ENCODE assay signal across 8 cellular contexts in genomic region chr22:25404923-25405853, GRCh38.
DNase-seq lines count a peak whose midpoint lies in the region; ATAC-seq and TF ChIP-seq lines count a peak whose summit lies in the region.

No MANE protein-coding gene starts in this region.

- intact Hi-C loops in left cardiac atrium (cut with DNase I): loop anchor here in 1 of 2 donors (5.0 kb wide), 1 partner anchor 297 kb away; no protein-coding TSS in a partner anchor

- DNase-seq in NCI-H2227 (lab: John Stamatoyannopoulos, UW; ENCODE audit: unreplicated experiment) (peak; percentile 10), NCI-H2227 treated with DMSO at 0.1 percent for 48 hours (lab: John Stamatoyannopoulos, UW) (no peak), T follicular helper cell (ENCODE audit: low read depth) (peak; percentile 45), left cardiac atrium (peak; percentile 86), progenitor cell of endocrine pancreas (ENCODE audit: low spot score, unreplicated experiment) (peak; percentile 48)

- peaks cover 3% of the 10 kb centered on the region for H3K27me3 Mint-ChIP-seq in progenitor cell of endocrine pancreas

- H3K4me3 ChIP-seq in urinary bladder (ENCODE audit: low read depth, low read length): peak overlapping the region; percentile 89

- no peaks in the 10 kb centered on the region for H3K9me3 Mint-ChIP-seq in progenitor cell of endocrine pancreas (ENCODE audit: low read depth)

- peak; percentile 66 for ATAC-seq in HG03432 (IDR thresholded peaks at IDR 0.05; ENCODE audit: unreplicated experiment)
- peak; percentile 80 for ATAC-seq in left cardiac atrium

- WGBS in adipose tissue, 3 donors: 1% methylated on average over 79 to 118 of the region's 118 CpGs
- WGBS in urinary bladder: under 1% methylated on average over 118 of the region's 118 CpGs

- H3K4me3 Mint-ChIP-seq in progenitor cell of endocrine pancreas (ENCODE audit: low read depth): peak overlapping the region; percentile 75

- H3K36me3 Mint-ChIP-seq in progenitor cell of endocrine pancreas (ENCODE audit: insufficient read depth): no peaks in the 10 kb centered on the region

- TF ChIP-seq CTCF in progenitor cell of endocrine pancreas (IDR thresholded peaks at IDR 0.05; ENCODE audit: unreplicated experiment): no peak

- H3K27ac Mint-ChIP-seq in progenitor cell of endocrine pancreas: peak overlapping the region; percentile 49

- H3K27ac ChIP-seq in adipose tissue (ENCODE audit: low read depth, low read length): peak overlapping the region; percentile 87
- H3K27ac ChIP-seq in urinary bladder (ENCODE audit: low read depth): peak overlapping the region; percentile 91

- H3K4me1 Mint-ChIP-seq in progenitor cell of endocrine pancreas (ENCODE audit: low read depth): peaks cover 17% of the 10 kb centered on the region

- no peaks in the 10 kb centered on the region for H3K36me3 ChIP-seq in urinary bladder (ENCODE audit: insufficient read depth)

- H3K4me1 ChIP-seq in urinary bladder (ENCODE audit: insufficient read depth): peaks cover 3% of the 10 kb centered on the region
